1 cellular context compared by ENCODE assay signal in genomic region chr17:47189732-47190621, GRCh38.
TF ChIP-seq lines count a peak whose summit lies in the region.

No MANE protein-coding gene starts in this region.

TF ChIP-seq in K562, 482 proteins besides CTCF, POLR2A, EP300 and RAD21 (continued from another document):
- TF ChIP-seq ZBTB40 (IDR thresholded peaks at IDR 0.05): peak; percentile 56
- no peak for TF ChIP-seq ZBTB40 (CRISPR knock-in tag; IDR thresholded peaks at IDR 0.05)
- TF ChIP-seq ZNF766 (CRISPR knock-in tag; conservative IDR thresholded peaks at IDR 0.05): 0 out of 2 replicates have a peak, but pooled peaks have one; percentile 31
- TF ChIP-seq SIX5 (IDR thresholded peaks at IDR 0.05; ENCODE audit: borderline replicate concordance in 1 of 2, insufficient read depth in 1 of 2, low read depth in 1 of 2, low read length in 2 of 2): no peak
- no peak for TF ChIP-seq DIDO1 (tag; IDR thresholded peaks at IDR 0.05; ENCODE audit: low read depth)
- TF ChIP-seq ZNF174 (CRISPR knock-in tag; IDR thresholded peaks at IDR 0.05): no peak
- peak in 1 of 2 experiments; percentile 29; a peak in 2 of 4 replicates for TF ChIP-seq HDAC1 (IDR thresholded peaks at IDR 0.05)
- peak; percentile 32 for TF ChIP-seq U2AF1 (optimal IDR thresholded peaks at IDR 0.05; ENCODE audit: low read depth, low read length)
- TF ChIP-seq NFATC3 (IDR thresholded peaks at IDR 0.05): 0 out of 2 replicates have a peak, but pooled peaks have one; percentile 41
- 0 out of 4 replicates have a peak, but pooled peaks of 1 of the 2 experiments have one; percentile 13 for TF ChIP-seq MNT (conservative IDR thresholded peaks at IDR 0.05)
- peak; percentile 41 for TF ChIP-seq ZNF512 (tag; IDR thresholded peaks at IDR 0.05)
- TF ChIP-seq MYBL2 (IDR thresholded peaks at IDR 0.05; ENCODE audit: low read depth): no peak
- TF ChIP-seq MYBL2 (CRISPR knock-in tag; IDR thresholded peaks at IDR 0.05; ENCODE audit: borderline replicate concordance): no peak
- TF ChIP-seq SMARCA5 (IDR thresholded peaks at IDR 0.05): 0 out of 2 replicates have a peak, but pooled peaks have one; percentile 50
- TF ChIP-seq HDGF (IDR thresholded peaks at IDR 0.05): 0 out of 2 replicates have a peak, but pooled peaks have one; percentile 16
- peak; percentile 56; the same call in 1 of the 2 replicates for TF ChIP-seq CREB3L1 (IDR thresholded peaks at IDR 0.05; ENCODE audit: borderline replicate concordance, low read depth)
- peak; percentile 66 for TF ChIP-seq LEF1 (IDR thresholded peaks at IDR 0.05)
- no peak for TF ChIP-seq RNF2 (IDR thresholded peaks at IDR 0.05)
- TF ChIP-seq THRAP3 (IDR thresholded peaks at IDR 0.05; ENCODE audit: borderline replicate concordance): peak; percentile 79; the same call in 1 of the 2 replicates
- TF ChIP-seq ZNF592 (IDR thresholded peaks at IDR 0.05): peak; percentile 41; the same call in 1 of the 2 replicates
- TF ChIP-seq NBN (IDR thresholded peaks at IDR 0.05; ENCODE audit: low read depth): 0 out of 2 replicates have a peak, but pooled peaks have one; percentile 52
- TF ChIP-seq AFF1 (IDR thresholded peaks at IDR 0.05; ENCODE audit: low read depth in 1 of 2, partially characterized antibody in 2 of 2): peak in 1 of 2 experiments; percentile 30
